17 cellular contexts compared by ENCODE assay signal in the genomic region with DNA sequence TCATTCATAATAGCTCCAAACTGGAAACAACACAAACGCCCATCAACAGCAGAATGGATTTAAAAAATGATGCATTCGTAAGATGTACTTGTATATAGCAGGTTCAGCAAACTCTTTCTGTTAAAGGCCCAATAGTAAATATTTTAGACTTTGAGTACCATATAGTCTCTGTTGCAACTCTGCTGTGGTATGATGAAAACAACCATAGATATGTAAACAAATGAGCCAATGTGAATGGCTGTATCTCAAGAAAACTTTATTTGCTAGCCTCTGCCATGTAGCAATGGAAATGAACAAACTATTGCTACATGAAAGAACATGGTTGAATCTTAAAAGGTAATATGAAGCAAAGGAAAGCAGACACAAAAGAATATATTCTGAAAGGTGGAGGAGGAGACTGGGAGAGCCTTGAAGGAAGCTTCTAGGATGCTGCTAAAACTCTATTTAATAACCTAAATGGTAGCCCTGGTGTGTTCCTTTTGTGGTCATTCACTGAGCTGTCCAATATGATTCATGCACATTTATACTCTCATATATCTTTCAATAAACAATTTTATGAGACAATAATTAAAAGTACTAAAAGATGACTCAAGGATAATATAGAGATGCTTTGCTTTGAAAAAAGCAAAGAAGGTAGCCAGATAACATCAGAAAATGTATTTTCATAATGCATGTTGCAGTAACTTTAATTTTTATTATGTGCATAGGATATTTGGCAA. TPM values are rescaled to one million over a fixed set of nuclear protein-coding genes. Genes with fewer than 3 reads are reported as not detected.
"Had no signal": no experiment of that assay in that cellular context is flagged by ENCODE, and none has a peak within 500 bp of the region (broad histone marks: within the 10 kb centered on the region; RNA-seq: fewer than 3 reads in every experiment).

No MANE protein-coding gene starts in this region.

- H3K4me1 Mint-ChIP-seq: naive thymus-derived CD4-positive, alpha-beta T cell; nephron progenitor cell had no signal

- H3K4me3 Mint-ChIP-seq: dendritic cell treated with granulocyte-macrophage colony-stimulating factor and Interleukin-4, amounts not matched to agents 40 ng/mL and 50 ng/mL, for 4 days; naive thymus-derived CD4-positive, alpha-beta T cell; nephron progenitor cell had no signal

- H3K27me3 Mint-ChIP-seq: dendritic cell treated with granulocyte-macrophage colony-stimulating factor and Interleukin-4, amounts not matched to agents 40 ng/mL and 50 ng/mL, for 4 days had no signal

- H3K9me3 Mint-ChIP-seq: nephron progenitor cell had no signal

- H3K36me3 Mint-ChIP-seq: naive thymus-derived CD4-positive, alpha-beta T cell had no signal

- ATAC-seq: naive thymus-derived CD4-positive, alpha-beta T cell had no signal

- H3K27ac Mint-ChIP-seq: dendritic cell treated with granulocyte-macrophage colony-stimulating factor and Interleukin-4, amounts not matched to agents 40 ng/mL and 50 ng/mL, for 4 days; naive thymus-derived CD4-positive, alpha-beta T cell; nephron progenitor cell had no signal

- DNase-seq: erythroblast; foreskin melanocyte; head of caudate nucleus; hippocampal formation; kidney glomerular epithelial cell; naive thymus-derived CD4-positive, alpha-beta T cell; nephron progenitor cell; posterior cingulate gyrus; small intestine; stimulated activated CD4-positive, alpha-beta T cell treated with anti-CD3 and anti-CD28 coated beads, Interleukin-12 subunit alpha, Interleukin-12 subunit beta, amount 100 ng/mL, for 4 hours; stimulated activated naive CD4-positive, alpha-beta T cell; trophoblast cell had no signal

RNA-seq across cellular contexts. Expression of a gene that starts 29.1 kb away (rescaled TPM):
- total RNA-seq: endothelial cell of umbilical vein; lung microvascular endothelial cell; mononuclear cell; naive thymus-derived CD4-positive, alpha-beta T cell; pulmonary artery endothelial cell had no signal
- polyA plus RNA-seq: endothelial cell of umbilical vein; naive thymus-derived CD4-positive, alpha-beta T cell had no signal
